In genomic region chr11:12906501-12906900, GRCh38 we compare ENCODE assay signal across 21 cellular contexts.
"Had no signal": no experiment of that assay in that cellular context is flagged by ENCODE, and none has a peak within 500 bp of the region (broad histone marks: within the 10 kb centered on the region; RNA-seq: fewer than 3 reads in every experiment).

No MANE protein-coding gene starts in this region.

- H3K4me1 ChIP-seq: colonic mucosa, right atrium auricular region had no signal

- H3K27me3 ChIP-seq: colonic mucosa, hepatocyte, ovary, right atrium auricular region, sigmoid colon, stomach had no signal

- H3K4me3 ChIP-seq: colonic mucosa, hepatocyte, lung, ovary, right atrium auricular region, sigmoid colon, stomach had no signal

- H3K36me3 ChIP-seq: colonic mucosa, ovary had no signal

- H3K9me3 ChIP-seq: colonic mucosa, ovary, right atrium auricular region, sigmoid colon, stomach had no signal

- H3K4me2 ChIP-seq: hepatocyte had no signal

- DNase-seq: colonic mucosa; effector CD4-positive, alpha-beta T cell; endodermal cell; erythroblast; foreskin melanocyte; head of caudate nucleus; left colon; left ventricle myocardium superior; mesenchymal stem cell; midbrain; naive thymus-derived CD4-positive, alpha-beta T cell; ovary; sigmoid colon; small intestine; stimulated activated CD4-positive, alpha-beta T cell treated with anti-CD3 and anti-CD28 coated beads, Interleukin-12 subunit alpha, Interleukin-12 subunit beta, amount 100 ng/mL, for 4 hours; stimulated activated naive CD4-positive, alpha-beta T cell; stomach; trophoblast cell had no signal

- H3K27ac ChIP-seq: colonic mucosa, hepatocyte, ovary, right atrium auricular region, sigmoid colon, stomach had no signal

- H2AFZ ChIP-seq: hepatocyte had no signal
